In genomic region chrX:52983526-52983925, GRCh38 we compare ENCODE assay signal across 13 cellular contexts. TPM values are rescaled to one million over a fixed set of nuclear protein-coding genes. Genes with fewer than 3 reads are reported as not detected.
DNase-seq lines count a peak whose midpoint lies in the region; TF ChIP-seq lines count a peak whose summit lies in the region.
"Had no signal": no experiment of that assay in that cellular context is flagged by ENCODE, and none has a peak within 500 bp of the region (broad histone marks: within the 10 kb centered on the region; RNA-seq: fewer than 3 reads in every experiment).

No MANE protein-coding gene starts in this region.

- H3K4me1 ChIP-seq in iPS-18a (ENCODE audit: control insufficient read depth, low read depth, low read length) (peaks cover 8% of the 10 kb centered on the region), skeletal muscle satellite cell (ENCODE audit: control insufficient read depth, insufficient read depth, low read length) (peaks cover 21% of the 10 kb centered on the region)

- H3K27ac ChIP-seq in brain microvascular endothelial cell (peak overlapping the region; percentile 53), iPS-18a (ENCODE audit: low read length) (peak overlapping the region; percentile 53)

- no peaks in the 10 kb centered on the region for H3K27me3 ChIP-seq in brain microvascular endothelial cell (replicated peaks)
- H3K27me3 ChIP-seq in iPS-18a (ENCODE audit: control insufficient read depth, insufficient read depth, low read length), result no peaks in the 10 kb centered on the region
- no peaks in the 10 kb centered on the region for H3K27me3 ChIP-seq in skeletal muscle satellite cell (ENCODE audit: control insufficient read depth, insufficient read depth, low read length)

- TF ChIP-seq CTCF in brain microvascular endothelial cell (IDR thresholded peaks at IDR 0.05; ENCODE audit: low read depth, low read length, missing control alignments), result no peak

- H3K36me3 ChIP-seq in brain microvascular endothelial cell (replicated peaks) (no peaks in the 10 kb centered on the region), iPS-18a (ENCODE audit: control insufficient read depth, low read depth, low read length) (no peaks in the 10 kb centered on the region), skeletal muscle satellite cell (ENCODE audit: insufficient read depth, low read length) (no peaks in the 10 kb centered on the region)

- DNase-seq in G401 (ENCODE audit: low spot score) (peak; percentile 16), brain microvascular endothelial cell (no peak), OCI-M1 (lab: John Stamatoyannopoulos, UW) (no peak), NCI-H187 (lab: John Stamatoyannopoulos, UW) (no peak), NCI-H345 (lab: John Stamatoyannopoulos, UW) (no peak)
- DNase-seq in activated naive CD4-positive, alpha-beta T cell treated with anti-CD3 and anti-CD28 coated beads, Interleukin-2, amount 50 U/mL, for 16 hours, result no peak
- DNase-seq: amygdala, C1 segment of cervical spinal cord, GF-D8, NCI-H446 treated with DMSO at 0.1 percent for 48 hours, SHP77 had no signal

- H3K9me3 ChIP-seq in iPS-18a (ENCODE audit: control insufficient read depth, low read depth, low read length) (peaks cover 9% of the 10 kb centered on the region), skeletal muscle satellite cell (replicated peaks; ENCODE audit: low read length) (no peaks in the 10 kb centered on the region)

- H3K4me2 ChIP-seq in skeletal muscle satellite cell (ENCODE audit: low read length), result peak overlapping the region; percentile 75

- peak overlapping the region; percentile 36 for H3K9ac ChIP-seq in iPS-18a (ENCODE audit: low read length)
- peak overlapping the region; percentile 68 for H3K9ac ChIP-seq in skeletal muscle satellite cell (ENCODE audit: low read depth, low read length)

- H3K4me3 ChIP-seq in brain microvascular endothelial cell (ENCODE audit: low read depth, low read length), result peak overlapping the region; percentile 20
- H3K4me3 ChIP-seq in iPS-18a (ENCODE audit: low read length), result peak overlapping the region; percentile 21
- H3K4me3 ChIP-seq in skeletal muscle satellite cell (ENCODE audit: low read length), result peak overlapping the region; percentile 53

- in situ Hi-C loops in G401 (cut with HindIII; ENCODE audit: low sequenced_read_pairs), result no loop called here
- in situ Hi-C loops in brain microvascular endothelial cell (cut with HindIII; ENCODE audit: low pct_ligation_motif_present, low sequenced_read_pairs), result no loop called here

RNA-seq across cellular contexts. Expression of gene FAM156A, which starts 25.2 kb away (rescaled TPM):
- total RNA-seq in G401 (2014; rRNA removed; shearing (Covaris generic)), result 2.2 and 7.4 TPM in 2 replicates
- total RNA-seq in skeletal muscle satellite cell (2012; rRNA removed), result 12.9 and 17.9 TPM in 2 replicates
